Comparison of ENCODE assay signal across 8 cellular contexts in genomic region chr6:25490018-25490865, GRCh38.
DNase-seq lines count a peak whose midpoint lies in the region; ATAC-seq, FAIRE-seq and TF ChIP-seq lines count a peak whose summit lies in the region.

No MANE protein-coding gene starts in this region.

- H3K27ac ChIP-seq in suprapubic skin = no peak overlapping the region

- DNase-seq in D721Med (ENCODE audit: insufficient read length, low spot score) = no peak
- peak; percentile 69 for DNase-seq in RPMI7951 (ENCODE audit: low read depth)
- peak; percentile 16 to 25 for DNase-seq in activated T-helper 1 cell treated with anti-CD3 and anti-CD28 coated beads, Interleukin-2, amount 50 U/mL, for 16 hours (ENCODE audit: low read depth in 1 of 2, low spot score in 1 of 2)
- DNase-seq in fibroblast of the conjunctiva (ENCODE audit: low read depth) = peak; percentile 74
- DNase-seq in nucleus accumbens (lab: John Stamatoyannopoulos, UW) = peak in 45 of 56 donors; percentile 3 to 75 (median 18)
- DNase-seq in suprapubic skin (ENCODE audit: low spot score in 2 of 2) = peak; percentile 81 to 83

- no peaks in the 10 kb centered on the region for H3K36me3 ChIP-seq in Loucy (ENCODE audit: insufficient read depth, low read length)
- H3K36me3 ChIP-seq in suprapubic skin = no peaks in the 10 kb centered on the region

- H3K4me3 ChIP-seq in Loucy (ENCODE audit: low read length, poor library complexity, severe bottlenecking) (no peak overlapping the region), suprapubic skin (no peak overlapping the region)

- no peak for TF ChIP-seq EP300 in suprapubic skin (IDR thresholded peaks at IDR 0.05)

- no peak for TF ChIP-seq POLR2A in suprapubic skin (IDR thresholded peaks at IDR 0.05)

- no peaks in the 10 kb centered on the region for H3F3A ChIP-seq in Loucy (ENCODE audit: low read depth)

- no peak overlapping the region for H3K9ac ChIP-seq in Loucy (ENCODE audit: low read depth, low read length, poor library complexity, severe bottlenecking)

- no peaks in the 10 kb centered on the region for H3K79me2 ChIP-seq in Loucy (ENCODE audit: insufficient read depth, low read length)

- H3K9me3 ChIP-seq in Loucy (ENCODE audit: insufficient read depth, low read depth, low read length) (no peaks in the 10 kb centered on the region), suprapubic skin (no peaks in the 10 kb centered on the region)

- TF ChIP-seq CTCF in D721Med (IDR thresholded peaks at IDR 0.05; ENCODE audit: insufficient read depth, missing control alignments) (peak; percentile 96), Loucy (conservative IDR thresholded peaks at IDR 0.05; ENCODE audit: low read length) (peak; percentile 90), suprapubic skin (IDR thresholded peaks at IDR 0.05) (peak; percentile 65 to 80)

- FAIRE-seq in D721Med (lab: Jason Lieb, UNC) = peak; percentile 83

- no peaks in the 10 kb centered on the region for H3K9me2 ChIP-seq in Loucy (replicated peaks; ENCODE audit: low read depth, low read length)

- H2AFZ ChIP-seq in Loucy (ENCODE audit: low read length) = no peak overlapping the region

- no peaks in the 10 kb centered on the region for H3K27me3 ChIP-seq in Loucy (ENCODE audit: insufficient read depth, low read length, poor library complexity, severe bottlenecking)
- no peaks in the 10 kb centered on the region for H3K27me3 ChIP-seq in suprapubic skin

- H3K4me1 ChIP-seq in Loucy (ENCODE audit: insufficient read depth, low read length, poor library complexity, severe bottlenecking) (peaks cover 8% of the 10 kb centered on the region), suprapubic skin (peaks cover 8% of the 10 kb centered on the region)

- WGBS in suprapubic skin = 58% methylated on average over 9 of the region's 9 CpGs

- ATAC-seq in GM21723 (IDR thresholded peaks at IDR 0.05; ENCODE audit: unreplicated experiment) = peak; percentile 80

- no peaks in the 10 kb centered on the region for H4K20me1 ChIP-seq in Loucy (ENCODE audit: insufficient read depth, low read length, poor library complexity, severe bottlenecking)

- no peak overlapping the region for H3K4me2 ChIP-seq in Loucy (ENCODE audit: low read depth, low read length, poor library complexity, severe bottlenecking)
